In the genomic region with DNA sequence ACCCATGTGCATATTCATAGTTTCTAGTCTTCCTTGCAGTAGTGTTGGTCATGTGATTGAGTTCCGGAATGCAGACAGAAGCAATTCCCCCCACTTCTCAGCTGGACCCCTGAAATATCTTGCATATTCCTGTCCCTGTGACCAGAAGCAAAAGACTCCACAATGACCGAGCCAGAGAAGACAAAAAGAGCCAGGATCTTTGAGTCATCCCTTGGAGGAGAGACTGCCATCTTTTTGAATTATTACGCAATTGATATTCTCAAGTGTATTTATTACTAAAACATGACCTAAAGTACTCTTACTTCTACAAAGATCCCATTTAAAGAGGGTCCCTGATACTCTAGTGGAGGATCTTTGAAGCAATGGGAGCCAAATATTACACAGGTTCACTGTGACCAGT, we compare ENCODE assay signal across 1 cellular context.
TF ChIP-seq lines count a peak whose summit lies in the region.

No MANE protein-coding gene starts in this region.

TF ChIP-seq in K562, 482 proteins besides CTCF, POLR2A, EP300 and RAD21 (continued from another document):
- peak; percentile 1; the same call in 1 of the 2 replicates for TF ChIP-seq TFE3 (CRISPR knock-in tag; IDR thresholded peaks at IDR 0.05)
- 0 out of 2 replicates have a peak, but pooled peaks have one; percentile 33 for TF ChIP-seq CEBPB (tag; IDR thresholded peaks at IDR 0.05)
- TF ChIP-seq ZNF41 (CRISPR knock-in tag; conservative IDR thresholded peaks at IDR 0.05), result no peak
- TF ChIP-seq PHB (CRISPR knock-in tag; IDR thresholded peaks at IDR 0.05), result no peak
- TF ChIP-seq ELF4 (CRISPR knock-in tag; IDR thresholded peaks at IDR 0.05), result no peak
- TF ChIP-seq RBM34 (IDR thresholded peaks at IDR 0.05; ENCODE audit: borderline replicate concordance, insufficient read depth, low read length), result no peak
- no peak for TF ChIP-seq RFX1 (IDR thresholded peaks at IDR 0.05)
